ENCODE assay signal across 1 cellular context in the genomic region with DNA sequence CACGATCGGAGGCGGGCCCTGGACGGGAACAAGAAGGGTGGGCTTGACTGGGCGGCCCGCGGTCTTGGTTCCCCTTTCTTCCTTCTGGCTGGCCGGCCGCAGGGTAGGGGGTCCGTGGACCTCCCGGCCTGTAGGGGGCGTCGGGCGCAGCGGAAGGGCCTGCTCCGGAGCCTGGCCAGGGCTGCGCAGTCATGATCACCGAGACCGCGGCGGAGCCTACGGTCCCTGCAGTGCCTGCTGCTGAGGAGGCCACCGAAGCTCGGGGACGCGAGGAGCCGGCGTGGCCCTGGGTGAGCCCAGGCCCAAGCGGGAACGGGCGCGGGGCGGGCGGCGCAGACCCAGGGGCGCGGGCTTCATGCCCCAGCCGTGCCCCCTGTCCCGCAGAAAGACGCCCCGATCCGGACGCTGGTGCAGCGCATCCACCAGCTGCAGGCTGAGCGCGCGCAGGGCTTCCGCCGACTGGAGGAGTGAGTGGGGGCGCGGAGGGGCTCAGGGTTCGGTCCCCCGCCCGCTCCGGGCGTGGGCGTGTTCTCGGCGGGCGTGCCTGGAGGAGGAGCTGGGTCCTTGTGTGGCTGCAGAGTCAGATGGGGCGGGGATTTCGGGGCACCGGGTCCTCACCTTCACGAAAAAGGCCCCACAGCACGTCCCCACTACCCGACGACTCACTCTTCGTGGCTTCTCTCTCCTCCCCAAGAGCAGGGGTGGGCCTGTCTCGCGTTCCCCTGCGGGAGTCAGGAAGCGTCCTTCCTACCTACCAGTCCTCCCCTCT.
TF ChIP-seq lines count a peak whose summit lies in the region.

A gene (plus strand): TSS at position 188 of the 769 bp plus-strand sequence. CDS start 4 bp downstream, at position 192.

TF ChIP-seq in HepG2, 621 proteins besides CTCF, POLR2A, EP300 and RAD21 (continued from another document and continues in another):
- TF ChIP-seq, protein P1, sequence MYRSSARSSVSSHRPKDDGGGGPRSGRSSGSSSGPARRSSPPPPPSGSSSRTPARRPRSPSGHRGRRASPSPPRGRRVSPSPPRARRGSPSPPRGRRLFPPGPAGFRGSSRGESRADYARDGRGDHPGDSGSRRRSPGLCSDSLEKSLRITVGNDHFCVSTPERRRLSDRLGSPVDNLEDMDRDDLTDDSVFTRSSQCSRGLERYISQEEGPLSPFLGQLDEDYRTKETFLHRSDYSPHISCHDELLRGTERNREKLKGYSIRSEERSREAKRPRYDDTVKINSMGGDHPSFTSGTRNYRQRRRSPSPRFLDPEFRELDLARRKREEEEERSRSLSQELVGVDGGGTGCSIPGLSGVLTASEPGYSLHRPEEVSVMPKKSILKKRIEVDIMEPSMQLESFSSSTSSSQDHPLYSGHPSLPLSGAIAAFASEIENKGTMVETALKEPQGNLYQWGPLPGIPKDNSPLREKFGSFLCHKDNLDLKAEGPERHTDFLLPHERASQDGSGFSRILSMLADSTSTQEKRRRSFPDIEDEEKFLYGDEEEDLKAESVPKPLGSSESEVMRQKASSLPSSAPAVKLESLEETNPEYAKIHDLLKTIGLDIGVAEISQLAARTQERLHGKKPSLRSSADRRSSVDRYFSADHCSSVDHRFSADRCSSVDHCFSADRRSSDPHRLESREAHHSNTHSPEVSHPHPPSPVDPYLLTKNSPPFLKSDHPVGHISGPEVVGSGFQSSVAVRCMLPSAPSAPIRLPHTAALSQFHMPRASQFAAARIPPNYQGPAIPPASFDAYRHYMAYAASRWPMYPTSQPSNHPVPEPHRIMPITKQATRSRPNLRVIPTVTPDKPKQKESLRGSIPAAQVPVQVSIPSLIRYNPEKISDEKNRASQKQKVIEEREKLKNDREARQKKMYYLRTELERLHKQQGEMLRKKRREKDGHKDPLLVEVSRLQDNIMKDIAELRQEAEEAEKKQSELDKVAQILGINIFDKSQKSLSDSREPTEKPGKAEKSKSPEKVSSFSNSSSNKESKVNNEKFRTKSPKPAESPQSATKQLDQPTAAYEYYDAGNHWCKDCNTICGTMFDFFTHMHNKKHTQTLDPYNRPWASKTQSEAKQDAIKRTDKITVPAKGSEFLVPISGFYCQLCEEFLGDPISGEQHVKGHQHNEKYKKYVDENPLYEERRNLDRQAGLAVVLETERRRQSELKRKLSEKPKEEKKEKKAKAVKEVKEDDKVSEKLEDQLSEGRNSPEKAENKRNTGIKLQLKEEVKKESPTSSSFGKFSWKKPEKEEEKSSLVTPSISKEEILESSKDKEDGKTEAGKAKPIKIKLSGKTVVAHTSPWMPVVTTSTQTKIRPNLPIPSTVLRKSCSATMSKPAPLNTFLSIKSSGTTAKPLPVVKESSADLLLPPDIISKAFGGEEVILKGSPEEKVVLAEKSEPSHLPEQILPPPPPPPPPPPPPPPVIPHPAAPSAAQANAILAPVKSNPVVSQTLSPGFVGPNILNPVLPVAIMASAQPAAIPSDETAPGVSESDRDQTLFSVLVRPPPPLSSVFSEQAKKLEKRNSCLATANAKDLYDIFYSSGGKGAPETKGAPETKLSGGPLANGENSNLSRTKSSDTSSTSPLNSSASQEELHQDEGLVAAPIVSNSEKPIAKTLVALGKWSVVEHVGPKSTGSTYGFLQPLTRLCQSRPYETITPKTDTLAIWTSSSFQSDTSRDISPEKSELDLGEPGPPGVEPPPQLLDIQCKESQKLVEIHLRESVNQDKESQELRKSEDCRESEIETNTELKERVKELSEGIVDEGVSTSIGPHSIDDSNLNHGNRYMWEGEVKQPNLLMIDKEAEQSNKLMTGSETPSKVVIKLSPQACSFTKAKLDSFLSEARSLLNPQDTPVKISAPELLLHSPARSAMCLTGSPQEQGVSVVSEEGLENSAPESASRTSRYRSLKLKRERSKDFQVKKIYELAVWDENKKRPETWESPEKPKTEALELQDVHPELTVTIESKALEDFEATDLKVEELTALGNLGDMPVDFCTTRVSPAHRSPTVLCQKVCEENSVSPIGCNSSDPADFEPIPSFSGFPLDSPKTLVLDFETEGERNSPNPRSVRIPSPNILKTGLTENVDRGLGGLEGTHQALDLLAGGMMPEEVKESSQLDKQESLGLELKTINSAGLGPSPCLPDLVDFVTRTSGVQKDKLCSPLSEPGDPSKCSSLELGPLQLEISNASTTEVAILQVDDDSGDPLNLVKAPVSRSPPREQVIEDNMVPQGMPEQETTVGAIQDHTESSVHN (CRISPR knock-in tag; IDR thresholded peaks at IDR 0.05): peak; percentile 77; the same call in 1 of the 2 replicates
- no peak; the same call in 1 of the 2 replicates for TF ChIP-seq KLF15 (CRISPR knock-in tag; IDR thresholded peaks at IDR 0.05; ENCODE audit: borderline replicate concordance)
- TF ChIP-seq ZNF556 (CRISPR knock-in tag; IDR thresholded peaks at IDR 0.05; ENCODE audit: borderline replicate concordance): no peak; the same call in 1 of the 2 replicates
- TF ChIP-seq PRPF4 (IDR thresholded peaks at IDR 0.05; ENCODE audit: low read depth, low read length, poor library complexity, severe bottlenecking): no peak
- TF ChIP-seq SUZ12 (IDR thresholded peaks at IDR 0.05; ENCODE audit: low read depth, low read length): no peak
- no peak; the same call in 1 of the 2 replicates for TF ChIP-seq ZNF678 (CRISPR knock-in tag; IDR thresholded peaks at IDR 0.05)
- no peak for TF ChIP-seq RFX5 (IDR thresholded peaks at IDR 0.05; ENCODE audit: low read depth, low read length)
- 0 out of 2 replicates have a peak, but pooled peaks have one; percentile 14 for TF ChIP-seq SIX1 (CRISPR knock-in tag; IDR thresholded peaks at IDR 0.05; ENCODE audit: borderline replicate concordance)
- TF ChIP-seq SRSF4 (IDR thresholded peaks at IDR 0.05; ENCODE audit: low read depth, low read length, poor library complexity, severe bottlenecking): peak; percentile 70
- TF ChIP-seq ZFP62 (CRISPR knock-in tag; IDR thresholded peaks at IDR 0.05): no peak
- no peak for TF ChIP-seq JDP2 (CRISPR knock-in tag; IDR thresholded peaks at IDR 0.05; ENCODE audit: borderline replicate concordance)
- TF ChIP-seq ZFP36 (IDR thresholded peaks at IDR 0.05; ENCODE audit: borderline replicate concordance, low read depth, low read length, partially characterized antibody): no peak
- TF ChIP-seq ZNF772 (CRISPR knock-in tag; IDR thresholded peaks at IDR 0.05): peak; percentile 82; the same call in 1 of the 2 replicates
- no peak for TF ChIP-seq ZFP36L2 (CRISPR knock-in tag; IDR thresholded peaks at IDR 0.05)
- peak; percentile 71; the same call in 1 of the 2 replicates for TF ChIP-seq SP140L (CRISPR knock-in tag; IDR thresholded peaks at IDR 0.05; ENCODE audit: borderline replicate concordance)
- no peak for TF ChIP-seq ZSCAN12 (CRISPR knock-in tag; IDR thresholded peaks at IDR 0.05)
- TF ChIP-seq EEA1 (CRISPR knock-in tag; IDR thresholded peaks at IDR 0.05; ENCODE audit: borderline replicate concordance): no peak
- no peak for TF ChIP-seq ZNF737 (CRISPR knock-in tag; IDR thresholded peaks at IDR 0.05; ENCODE audit: borderline replicate concordance)
- no peak; the same call in 1 of the 2 replicates for TF ChIP-seq NCOR1 (IDR thresholded peaks at IDR 0.05; ENCODE audit: borderline replicate concordance, low read length)
- TF ChIP-seq, protein P2, sequence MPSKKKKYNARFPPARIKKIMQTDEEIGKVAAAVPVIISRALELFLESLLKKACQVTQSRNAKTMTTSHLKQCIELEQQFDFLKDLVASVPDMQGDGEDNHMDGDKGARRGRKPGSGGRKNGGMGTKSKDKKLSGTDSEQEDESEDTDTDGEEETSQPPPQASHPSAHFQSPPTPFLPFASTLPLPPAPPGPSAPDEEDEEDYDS (CRISPR knock-in tag; IDR thresholded peaks at IDR 0.05): peak; percentile 65
- TF ChIP-seq, protein P3, sequence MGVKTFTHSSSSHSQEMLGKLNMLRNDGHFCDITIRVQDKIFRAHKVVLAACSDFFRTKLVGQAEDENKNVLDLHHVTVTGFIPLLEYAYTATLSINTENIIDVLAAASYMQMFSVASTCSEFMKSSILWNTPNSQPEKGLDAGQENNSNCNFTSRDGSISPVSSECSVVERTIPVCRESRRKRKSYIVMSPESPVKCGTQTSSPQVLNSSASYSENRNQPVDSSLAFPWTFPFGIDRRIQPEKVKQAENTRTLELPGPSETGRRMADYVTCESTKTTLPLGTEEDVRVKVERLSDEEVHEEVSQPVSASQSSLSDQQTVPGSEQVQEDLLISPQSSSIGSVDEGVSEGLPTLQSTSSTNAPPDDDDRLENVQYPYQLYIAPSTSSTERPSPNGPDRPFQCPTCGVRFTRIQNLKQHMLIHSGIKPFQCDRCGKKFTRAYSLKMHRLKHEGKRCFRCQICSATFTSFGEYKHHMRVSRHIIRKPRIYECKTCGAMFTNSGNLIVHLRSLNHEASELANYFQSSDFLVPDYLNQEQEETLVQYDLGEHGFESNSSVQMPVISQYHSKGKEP (CRISPR knock-in tag; IDR thresholded peaks at IDR 0.05): no peak
- TF ChIP-seq, protein P4, sequence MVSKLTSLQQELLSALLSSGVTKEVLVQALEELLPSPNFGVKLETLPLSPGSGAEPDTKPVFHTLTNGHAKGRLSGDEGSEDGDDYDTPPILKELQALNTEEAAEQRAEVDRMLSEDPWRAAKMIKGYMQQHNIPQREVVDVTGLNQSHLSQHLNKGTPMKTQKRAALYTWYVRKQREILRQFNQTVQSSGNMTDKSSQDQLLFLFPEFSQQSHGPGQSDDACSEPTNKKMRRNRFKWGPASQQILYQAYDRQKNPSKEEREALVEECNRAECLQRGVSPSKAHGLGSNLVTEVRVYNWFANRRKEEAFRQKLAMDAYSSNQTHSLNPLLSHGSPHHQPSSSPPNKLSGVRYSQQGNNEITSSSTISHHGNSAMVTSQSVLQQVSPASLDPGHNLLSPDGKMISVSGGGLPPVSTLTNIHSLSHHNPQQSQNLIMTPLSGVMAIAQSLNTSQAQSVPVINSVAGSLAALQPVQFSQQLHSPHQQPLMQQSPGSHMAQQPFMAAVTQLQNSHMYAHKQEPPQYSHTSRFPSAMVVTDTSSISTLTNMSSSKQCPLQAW (CRISPR knock-in tag; IDR thresholded peaks at IDR 0.05): no peak; the same call in none of the 2 replicates
- 0 out of 2 replicates have a peak, but pooled peaks have one; percentile 41 for TF ChIP-seq AKAP8 (CRISPR knock-in tag; IDR thresholded peaks at IDR 0.05)
- peak; percentile 85 for TF ChIP-seq GATAD1 (CRISPR knock-in tag; IDR thresholded peaks at IDR 0.05)
- TF ChIP-seq ATM (IDR thresholded peaks at IDR 0.05; ENCODE audit: borderline replicate concordance): no peak
- 0 out of 2 replicates have a peak, but pooled peaks have one; percentile 15 for TF ChIP-seq ZNF552 (CRISPR knock-in tag; IDR thresholded peaks at IDR 0.05; ENCODE audit: borderline replicate concordance)
- TF ChIP-seq PPARG (CRISPR knock-in tag; conservative IDR thresholded peaks at IDR 0.05): peak; percentile 65; the same call in 1 of the 2 replicates
- TF ChIP-seq, protein P5, sequence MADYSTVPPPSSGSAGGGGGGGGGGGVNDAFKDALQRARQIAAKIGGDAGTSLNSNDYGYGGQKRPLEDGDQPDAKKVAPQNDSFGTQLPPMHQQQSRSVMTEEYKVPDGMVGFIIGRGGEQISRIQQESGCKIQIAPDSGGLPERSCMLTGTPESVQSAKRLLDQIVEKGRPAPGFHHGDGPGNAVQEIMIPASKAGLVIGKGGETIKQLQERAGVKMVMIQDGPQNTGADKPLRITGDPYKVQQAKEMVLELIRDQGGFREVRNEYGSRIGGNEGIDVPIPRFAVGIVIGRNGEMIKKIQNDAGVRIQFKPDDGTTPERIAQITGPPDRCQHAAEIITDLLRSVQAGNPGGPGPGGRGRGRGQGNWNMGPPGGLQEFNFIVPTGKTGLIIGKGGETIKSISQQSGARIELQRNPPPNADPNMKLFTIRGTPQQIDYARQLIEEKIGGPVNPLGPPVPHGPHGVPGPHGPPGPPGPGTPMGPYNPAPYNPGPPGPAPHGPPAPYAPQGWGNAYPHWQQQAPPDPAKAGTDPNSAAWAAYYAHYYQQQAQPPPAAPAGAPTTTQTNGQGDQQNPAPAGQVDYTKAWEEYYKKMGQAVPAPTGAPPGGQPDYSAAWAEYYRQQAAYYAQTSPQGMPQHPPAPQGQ (CRISPR knock-in tag; IDR thresholded peaks at IDR 0.05; ENCODE audit: borderline replicate concordance): 0 out of 2 replicates have a peak, but pooled peaks have one; percentile 58
- no peak for TF ChIP-seq IKZF1 (IDR thresholded peaks at IDR 0.05)
- TF ChIP-seq ZNF101 (CRISPR knock-in tag; IDR thresholded peaks at IDR 0.05; ENCODE audit: borderline replicate concordance, low read depth): no peak; the same call in 1 of the 2 replicates
- peak; percentile 76; the same call in 1 of the 2 replicates for TF ChIP-seq IRF2 (CRISPR knock-in tag; IDR thresholded peaks at IDR 0.05)
